Comparison of ENCODE assay signal across 27 cellular contexts in genomic region chr20:63171991-63172390, GRCh38.
"Had no signal": no experiment of that assay in that cellular context is flagged by ENCODE, and none has a peak within 500 bp of the region (broad histone marks: within the 10 kb centered on the region; RNA-seq: fewer than 3 reads in every experiment).

No MANE protein-coding gene starts in this region.

- H3K9me3 Mint-ChIP-seq: activated CD4-positive, alpha-beta memory T cell treated with anti-CD3 and anti-CD28 coated beads, Interleukin-2, amount 10 ng/mL, durations not matched to agents 7 days and 5 days; activated CD4-positive, alpha-beta T cell treated with anti-CD3 and anti-CD28 coated beads, Interleukin-2, amount 10 ng/mL, durations not matched to agents 7 days and 5 days; activated naive CD4-positive, alpha-beta T cell treated with anti-CD3 and anti-CD28 coated beads, Interleukin-2, amount 10 ng/mL, durations not matched to agents 7 days and 5 days; activated naive CD4-positive, alpha-beta T cell treated with anti-CD3 and anti-CD28 coated beads, Interleukin-2, amount 50 U/mL, for 72 hours; activated naive CD8-positive, alpha-beta T cell treated with anti-CD3 and anti-CD28 coated beads, Interleukin-2, amount 10 ng/mL, durations not matched to agents 7 days and 5 days; activated T-cell treated with anti-CD3 and anti-CD28 coated beads, Interleukin-2, amount 50 U/mL, for 24 hours; activated T-cell treated with anti-CD3 and anti-CD28 coated beads, Interleukin-2, amount 50 U/mL, for 72 hours; brain had no signal

- H3K4me3 Mint-ChIP-seq: activated CD4-positive, alpha-beta memory T cell treated with anti-CD3 and anti-CD28 coated beads, Interleukin-2, amount 10 ng/mL, durations not matched to agents 7 days and 5 days; activated CD4-positive, alpha-beta T cell treated with anti-CD3 and anti-CD28 coated beads, Interleukin-2, amount 10 ng/mL, durations not matched to agents 7 days and 5 days; activated naive CD4-positive, alpha-beta T cell treated with anti-CD3 and anti-CD28 coated beads, Interleukin-2, amount 10 ng/mL, durations not matched to agents 7 days and 5 days; activated naive CD8-positive, alpha-beta T cell treated with anti-CD3 and anti-CD28 coated beads, Interleukin-2, amount 10 ng/mL, durations not matched to agents 7 days and 5 days; activated T-cell treated with anti-CD3 and anti-CD28 coated beads, Interleukin-2, amount 50 U/mL, for 24 hours; activated T-cell treated with anti-CD3 and anti-CD28 coated beads, Interleukin-2, amount 50 U/mL, for 72 hours had no signal

- H3K36me3 Mint-ChIP-seq: activated naive CD4-positive, alpha-beta T cell treated with anti-CD3 and anti-CD28 coated beads, Interleukin-2, amount 10 ng/mL, durations not matched to agents 7 days and 5 days; activated naive CD4-positive, alpha-beta T cell treated with anti-CD3 and anti-CD28 coated beads, Interleukin-2, amount 50 U/mL, for 72 hours; activated naive CD8-positive, alpha-beta T cell treated with anti-CD3 and anti-CD28 coated beads, Interleukin-2, amount 10 ng/mL, durations not matched to agents 7 days and 5 days; brain had no signal

- H3K9me3 ChIP-seq: ascending aorta, breast epithelium, colonic mucosa had no signal

- DNase-seq: activated CD4-positive, alpha-beta memory T cell treated with anti-CD3 and anti-CD28 coated beads, Interleukin-2, amount 10 ng/mL, durations not matched to agents 7 days and 5 days; activated CD4-positive, alpha-beta T cell treated with anti-CD3 and anti-CD28 coated beads for 4 hours; activated CD4-positive, alpha-beta T cell treated with anti-CD3 and anti-CD28 coated beads, Interleukin-2, amount 10 ng/mL, durations not matched to agents 7 days and 5 days; activated CD4-positive, alpha-beta T cell treated with anti-CD3 and anti-CD28 coated beads, Interleukin-2, amount 50 U/mL, for 4 hours; activated CD4-positive, CD25-positive, alpha-beta regulatory T cell; activated CD4-positive, CD25-positive, alpha-beta regulatory T cell treated with anti-CD3 and anti-CD28 coated beads, Interleukin-2, amount 50 U/mL, for 72 hours; activated CD8-positive, alpha-beta memory T cell treated with anti-CD3 and anti-CD28 coated beads, Interleukin-2, amount 50 U/mL, for 48 hours; activated gamma-delta T cell; activated naive CD4-positive, alpha-beta T cell; activated naive CD8-positive, alpha-beta T cell treated with anti-CD3 and anti-CD28 coated beads, Interleukin-2, amount 10 ng/mL, durations not matched to agents 7 days and 5 days; activated T-cell treated with anti-CD3 and anti-CD28 coated beads for 4 hours; activated T-cell treated with anti-CD3 and anti-CD28 coated beads, Interleukin-2, amount 50 U/mL, for 24 hours; activated T-cell treated with anti-CD3 and anti-CD28 coated beads, Interleukin-2, amount 50 U/mL, for 72 hours; central memory CD4-positive, alpha-beta T cell; cerebellar nuclear complex; colonic mucosa; effector CD8-positive, alpha-beta T cell; foreskin fibroblast; head of caudate nucleus; T-helper 1 cell; T-helper 2 cell had no signal

- H3K27ac Mint-ChIP-seq: activated CD4-positive, alpha-beta memory T cell treated with anti-CD3 and anti-CD28 coated beads, Interleukin-2, amount 10 ng/mL, durations not matched to agents 7 days and 5 days; activated CD4-positive, alpha-beta T cell treated with anti-CD3 and anti-CD28 coated beads, Interleukin-2, amount 10 ng/mL, durations not matched to agents 7 days and 5 days; activated naive CD4-positive, alpha-beta T cell treated with anti-CD3 and anti-CD28 coated beads, Interleukin-2, amount 10 ng/mL, durations not matched to agents 7 days and 5 days; activated naive CD8-positive, alpha-beta T cell treated with anti-CD3 and anti-CD28 coated beads, Interleukin-2, amount 10 ng/mL, durations not matched to agents 7 days and 5 days; activated T-cell treated with anti-CD3 and anti-CD28 coated beads, Interleukin-2, amount 50 U/mL, for 24 hours; activated T-cell treated with anti-CD3 and anti-CD28 coated beads, Interleukin-2, amount 50 U/mL, for 72 hours had no signal

- H3K36me3 ChIP-seq: ascending aorta, breast epithelium, cardiac muscle cell, colonic mucosa had no signal

- H3K4me3 ChIP-seq: ascending aorta, breast epithelium, cardiac muscle cell, colonic mucosa had no signal

- H3K4me1 ChIP-seq: ascending aorta, colonic mucosa had no signal

- H3K27ac ChIP-seq: ascending aorta, breast epithelium, cardiac muscle cell, colonic mucosa had no signal
